Comparison of ENCODE assay signal across 17 cellular contexts in genomic region chrX:63959975-63960374, GRCh38.
DNase-seq lines count a peak whose midpoint lies in the region; ATAC-seq and TF ChIP-seq lines count a peak whose summit lies in the region.
"Had no signal": no experiment of that assay in that cellular context is flagged by ENCODE, and none has a peak within 500 bp of the region (broad histone marks: within the 10 kb centered on the region; RNA-seq: fewer than 3 reads in every experiment).

No MANE protein-coding gene starts in this region.

- H3K27me3 Mint-ChIP-seq in nephron progenitor cell (ENCODE audit: low read depth, poor library complexity), result peaks cover 6% of the 10 kb centered on the region
- H3K27me3 Mint-ChIP-seq in activated T-cell treated with anti-CD3 and anti-CD28 coated beads, Interleukin-2, amount 50 U/mL, for 72 hours (ENCODE audit: low read depth), result no peaks in the 10 kb centered on the region
- H3K27me3 Mint-ChIP-seq: CD4-positive, alpha-beta memory T cell had no signal

- peaks cover 0 to 17% (median 8%) of the 10 kb centered on the region in 10 experiments; a peak in 9 of 20 replicates for H3K4me1 ChIP-seq in BLaER1 treated with 17β-estradiol and CSF1 and Interleukin-3, amounts not matched to agents 10 nM and 100 nM
- H3K4me1 ChIP-seq in HUES48 (ENCODE audit: control insufficient read depth, insufficient read depth, low read length), result peaks cover 12% of the 10 kb centered on the region; the same call in 1 of the 2 replicates
- no peaks in the 10 kb centered on the region for H3K4me1 ChIP-seq in ectodermal cell (ENCODE audit: control insufficient read depth, insufficient read depth, low read length)

- no peak for DNase-seq in nephron progenitor cell
- no peak for DNase-seq in HK-2 (ENCODE audit: unreplicated experiment)
- DNase-seq in activated T-cell treated with anti-CD3 and anti-CD28 coated beads, Interleukin-2, amount 50 U/mL, for 72 hours, result no peak
- DNase-seq: ACHN; CD4-positive, alpha-beta memory T cell; COR-L47; DMS153; DND-41; GF-D8 had no signal

- peaks cover 0 to 66% (median 47%) of the 10 kb centered on the region in 11 experiments; a peak in 18 of 22 replicates for H3K27me3 ChIP-seq in BLaER1 treated with 17β-estradiol and CSF1 and Interleukin-3, amounts not matched to agents 10 nM and 100 nM
- no peaks in the 10 kb centered on the region for H3K27me3 ChIP-seq in HUES48 (ENCODE audit: control insufficient read depth, insufficient read depth, low read length)
- H3K27me3 ChIP-seq in ectodermal cell (ENCODE audit: control insufficient read depth, insufficient read depth, low read length, poor library complexity, severe bottlenecking), result no peaks in the 10 kb centered on the region

- TF ChIP-seq CTCF in nephron progenitor cell (IDR thresholded peaks at IDR 0.05), result no peak

- peak overlapping the region in 7 of 11 experiments; percentile 4 to 24 (median 17); a peak in 5 of 22 replicates for H3K4me2 ChIP-seq in BLaER1 treated with 17β-estradiol and CSF1 and Interleukin-3, amounts not matched to agents 10 nM and 100 nM

- H3K9me3 ChIP-seq in BLaER1 treated with 17β-estradiol and CSF1 and Interleukin-3, amounts not matched to agents 10 nM and 100 nM (replicated peaks in 1 of 11), result peaks cover 0 to 14% (median 6%) of the 10 kb centered on the region in 11 experiments; a peak in 7 of 22 replicates
- H3K9me3 ChIP-seq in HUES48 (ENCODE audit: control insufficient read depth, insufficient read depth, low read length), result peaks cover 51% of the 10 kb centered on the region
- H3K9me3 ChIP-seq in ectodermal cell (ENCODE audit: control insufficient read depth, low read length), result no peaks in the 10 kb centered on the region

- no peak overlapping the region for H3K9ac ChIP-seq in BLaER1 treated with 17β-estradiol and CSF1 and Interleukin-3, amounts not matched to agents 10 nM and 100 nM
- H3K9ac ChIP-seq in HUES48 (ENCODE audit: low read depth, low read length), result no peak overlapping the region

- ATAC-seq in HG03196 (IDR thresholded peaks at IDR 0.05; ENCODE audit: unreplicated experiment) (no peak), HG03108 (IDR thresholded peaks at IDR 0.05; ENCODE audit: unreplicated experiment) (no peak)
- no peak for ATAC-seq in activated T-cell treated with anti-CD3 and anti-CD28 coated beads, Interleukin-2, amount 50 U/mL, for 72 hours (replicated peaks in 1 of 2)
- ATAC-seq: HCT116, HepG2 had no signal

- H3K9me3 Mint-ChIP-seq in nephron progenitor cell, result peaks cover 36% of the 10 kb centered on the region
- peaks cover 3 to 8% of the 10 kb centered on the region in 2 donors for H3K9me3 Mint-ChIP-seq in activated T-cell treated with anti-CD3 and anti-CD28 coated beads, Interleukin-2, amount 50 U/mL, for 72 hours

- H3K27ac ChIP-seq in BLaER1 treated with 17β-estradiol and CSF1 and Interleukin-3, amounts not matched to agents 10 nM and 100 nM, result no peak overlapping the region
- H3K27ac ChIP-seq in HUES48 (ENCODE audit: low read depth, low read length), result peak overlapping the region; percentile 28
- H3K27ac ChIP-seq in ectodermal cell (ENCODE audit: insufficient read depth, low read depth, low read length, poor library complexity, severe bottlenecking), result peak overlapping the region; percentile 26
- H3K27ac ChIP-seq: C4-2B had no signal

- no peak overlapping the region for H3K4me3 Mint-ChIP-seq in nephron progenitor cell
- H3K4me3 Mint-ChIP-seq in activated T-cell treated with anti-CD3 and anti-CD28 coated beads, Interleukin-2, amount 50 U/mL, for 72 hours, result no peak overlapping the region
- H3K4me3 Mint-ChIP-seq: CD4-positive, alpha-beta memory T cell had no signal

- no peaks in the 10 kb centered on the region for H3K36me3 ChIP-seq in BLaER1 treated with 17β-estradiol and CSF1 and Interleukin-3, amounts not matched to agents 10 nM and 100 nM
- no peaks in the 10 kb centered on the region for H3K36me3 ChIP-seq in HUES48 (ENCODE audit: control insufficient read depth, insufficient read depth, low read length)
- H3K36me3 ChIP-seq in ectodermal cell (ENCODE audit: control insufficient read depth, insufficient read depth, low read length), result no peaks in the 10 kb centered on the region

- H3K36me3 Mint-ChIP-seq in nephron progenitor cell (ENCODE audit: low read depth), result peaks cover 4% of the 10 kb centered on the region
- peaks cover 0 to 2% of the 10 kb centered on the region in 2 donors for H3K36me3 Mint-ChIP-seq in activated T-cell treated with anti-CD3 and anti-CD28 coated beads, Interleukin-2, amount 50 U/mL, for 72 hours (ENCODE audit: insufficient read depth in 2 of 2)
- H3K36me3 Mint-ChIP-seq: CD4-positive, alpha-beta memory T cell had no signal

- H3K4me1 Mint-ChIP-seq in nephron progenitor cell, result peaks cover 23% of the 10 kb centered on the region
- no peaks in the 10 kb centered on the region for H3K4me1 Mint-ChIP-seq in activated T-cell treated with anti-CD3 and anti-CD28 coated beads, Interleukin-2, amount 50 U/mL, for 72 hours (ENCODE audit: low read depth)
- H3K4me1 Mint-ChIP-seq: CD4-positive, alpha-beta memory T cell had no signal

- no peaks in the 10 kb centered on the region for H4K20me1 ChIP-seq in BLaER1 treated with 17β-estradiol and CSF1 and Interleukin-3, amounts not matched to agents 10 nM and 100 nM

- H3K4me3 ChIP-seq in BLaER1 treated with 17β-estradiol and CSF1 and Interleukin-3, amounts not matched to agents 10 nM and 100 nM, result no peak overlapping the region
- H3K4me3 ChIP-seq in HUES48 (ENCODE audit: low read depth, low read length), result 0 out of 2 replicates have a peak overlapping the region, but pooled peaks have one; percentile 4
- H3K4me3 ChIP-seq in ectodermal cell (ENCODE audit: insufficient read depth, low read depth, low read length), result no peak overlapping the region

- H3K27ac Mint-ChIP-seq in nephron progenitor cell, result peak overlapping the region; percentile 27
- no peak overlapping the region for H3K27ac Mint-ChIP-seq in activated T-cell treated with anti-CD3 and anti-CD28 coated beads, Interleukin-2, amount 50 U/mL, for 72 hours
- H3K27ac Mint-ChIP-seq: CD4-positive, alpha-beta memory T cell had no signal

Comparison
In these comparisons a context has a peak if more than half of its experiments do, and no peak if none do; other contexts are left out.
1. H3K27ac ChIP-seq: peak in HUES48 (single experiment) and ectodermal cell (single experiment); none in BLaER1 treated with 17β-estradiol and CSF1 and Interleukin-3, amounts not matched to agents 10 nM and 100 nM (0 of 11).